ENCODE assay signal across 27 cellular contexts in genomic region chr22:50289151-50289941, GRCh38.
"Had no signal": no experiment of that assay in that cellular context is flagged by ENCODE, and none has a peak within 500 bp of the region (broad histone marks: within the 10 kb centered on the region; RNA-seq: fewer than 3 reads in every experiment).

No MANE protein-coding gene starts in this region.

- H3K27ac ChIP-seq: epithelial cell of prostate, gastrocnemius medialis, lower lobe of right lung, ovary, psoas muscle, thoracic aorta, upper lobe of right lung, vagina had no signal

- H3K27me3 ChIP-seq: dorsolateral prefrontal cortex, gastrocnemius medialis, ovary, tibial nerve, upper lobe of right lung, vagina had no signal

- H3K9me3 ChIP-seq: gastrocnemius medialis, lower lobe of right lung, ovary, psoas muscle, spleen, thoracic aorta, tibial nerve, upper lobe of right lung, vagina had no signal

- FAIRE-seq: colon, keratinocyte had no signal

- ATAC-seq: esophagus mucosa; gastrocnemius medialis; left ventricle myocardium superior; lower lobe of right lung; naive thymus-derived CD8-positive, alpha-beta T cell; psoas muscle; right cardiac atrium; stimulated activated memory B cell treated with anti-CD40 and anti-IgM and Interleukin-4, amounts not matched to agents 10 μg/mL and 1 μg/mL and 100 μg/mL, for 72 hours; stimulated activated naive CD8-positive, alpha-beta T cell treated with anti-CD3 and anti-CD28 coated beads, Interleukin-15, Interleukin-2, amounts not matched to agents 100 U/mL and 50 U/mL, for 24 hours; upper lobe of right lung had no signal

- H3K4me3 ChIP-seq: dorsolateral prefrontal cortex, gastrocnemius medialis, lower lobe of right lung, ovary, psoas muscle, skin epidermis, spleen, thoracic aorta, tibial nerve, upper lobe of right lung, vagina had no signal

- DNase-seq: effector CD4-positive, alpha-beta T cell; endodermal cell; foreskin fibroblast; gastrocnemius medialis; head of caudate nucleus; left ventricle myocardium superior; lower lobe of right lung; naive thymus-derived CD8-positive, alpha-beta T cell; nephron progenitor cell; occipital lobe; ovary; psoas muscle; right cardiac atrium; spleen; stimulated activated CD4-positive, alpha-beta T cell treated with anti-CD3 and anti-CD28 coated beads, Interleukin-4, amount 100 ng/mL, for 4 hours; stimulated activated naive CD8-positive, alpha-beta T cell treated with anti-CD3 and anti-CD28 coated beads, Interleukin-15, Interleukin-2, amounts not matched to agents 100 U/mL and 50 U/mL, for 24 hours; upper lobe of right lung had no signal

- H3K36me3 ChIP-seq: gastrocnemius medialis, ovary had no signal
